In genomic region chr22:49671331-49672012, GRCh38 we compare ENCODE assay signal across 12 cellular contexts.
DNase-seq lines count a peak whose midpoint lies in the region; ATAC-seq, FAIRE-seq and TF ChIP-seq lines count a peak whose summit lies in the region.
"Had no signal": no experiment of that assay in that cellular context is flagged by ENCODE, and none has a peak within 500 bp of the region (broad histone marks: within the 10 kb centered on the region; RNA-seq: fewer than 3 reads in every experiment).

No MANE protein-coding gene starts in this region.

- H3K4me3 ChIP-seq in iPS-15b (ENCODE audit: low read depth, low read length): peak overlapping the region; percentile 47

- H3K9me3 ChIP-seq in iPS-15b (ENCODE audit: control insufficient read depth, insufficient read depth, low read length): no peaks in the 10 kb centered on the region

- peaks cover 22% of the 10 kb centered on the region for H3K4me1 Mint-ChIP-seq in activated CD4-positive, alpha-beta T cell treated with anti-CD3 and anti-CD28 coated beads, Interleukin-2, amount 10 ng/mL, durations not matched to agents 7 days and 5 days
- H3K4me1 Mint-ChIP-seq in activated CD4-positive, alpha-beta memory T cell treated with anti-CD3 and anti-CD28 coated beads for 36 hours (ENCODE audit: low read depth): peaks cover 19% of the 10 kb centered on the region
- peaks cover 20% of the 10 kb centered on the region for H3K4me1 Mint-ChIP-seq in stimulated activated memory B cell treated with anti-CD40 and anti-IgM and Interleukin-4, amounts not matched to agents 10 μg/mL and 1 μg/mL and 100 μg/mL, for 72 hours

- no peak for DNase-seq in activated CD4-positive, alpha-beta T cell treated with anti-CD3 and anti-CD28 coated beads, Interleukin-2, amount 10 ng/mL, durations not matched to agents 7 days and 5 days
- no peak for DNase-seq in activated CD4-positive, alpha-beta T cell treated with anti-CD3 and anti-CD28 coated beads, Interleukin-2, amount 50 U/mL, for 1 hour
- DNase-seq in activated CD4-positive, alpha-beta memory T cell treated with anti-CD3 and anti-CD28 coated beads for 36 hours: peak; percentile 5
- DNase-seq in H54 (ENCODE audit: insufficient read length, low spot score) (no peak), H4 (ENCODE audit: low spot score) (no peak)
- no peak for DNase-seq in stimulated activated CD4-positive, alpha-beta T cell treated with anti-CD3 and anti-CD28 coated beads, Interleukin-12 subunit alpha, Interleukin-12 subunit beta, amount 100 ng/mL, for 4 hours
- DNase-seq: NCI-H510A; stimulated activated CD4-positive, alpha-beta T cell treated with anti-CD3 and anti-CD28 coated beads, Interleukin-15, amount 100 ng/mL, for 24 hours; stimulated activated naive CD4-positive, alpha-beta T cell had no signal

- H3K4me1 ChIP-seq in iPS-15b (ENCODE audit: control insufficient read depth, insufficient read depth, low read length): peaks cover 2% of the 10 kb centered on the region

- POLR2A ChIA-PET in activated CD4-positive, alpha-beta T cell treated with anti-CD3 and anti-CD28 coated beads, Interleukin-2, amount 10 ng/mL, durations not matched to agents 7 days and 5 days (lab: Charles Lee): no interaction called here
- POLR2A ChIA-PET in activated CD4-positive, alpha-beta memory T cell treated with anti-CD3 and anti-CD28 coated beads for 36 hours (lab: Charles Lee): no interaction called here

- peaks cover 30% of the 10 kb centered on the region for H3K27me3 Mint-ChIP-seq in activated CD4-positive, alpha-beta T cell treated with anti-CD3 and anti-CD28 coated beads, Interleukin-2, amount 10 ng/mL, durations not matched to agents 7 days and 5 days
- peaks cover 23% of the 10 kb centered on the region for H3K27me3 Mint-ChIP-seq in activated CD4-positive, alpha-beta memory T cell treated with anti-CD3 and anti-CD28 coated beads for 36 hours
- H3K27me3 Mint-ChIP-seq in stimulated activated memory B cell treated with anti-CD40 and anti-IgM and Interleukin-4, amounts not matched to agents 10 μg/mL and 1 μg/mL and 100 μg/mL, for 72 hours: peaks cover 34% of the 10 kb centered on the region

- CTCF ChIA-PET in activated CD4-positive, alpha-beta T cell treated with anti-CD3 and anti-CD28 coated beads, Interleukin-2, amount 10 ng/mL, durations not matched to agents 7 days and 5 days (lab: Charles Lee): no interaction called here
- CTCF ChIA-PET in activated CD4-positive, alpha-beta memory T cell treated with anti-CD3 and anti-CD28 coated beads for 36 hours (lab: Charles Lee): interaction anchor here (0.7 kb wide), 1 partner anchor 30 kb away, joined by 3 read pairs; no protein-coding TSS in a partner anchor

- H3K9ac ChIP-seq in iPS-15b (ENCODE audit: low read depth, low read length): no peak overlapping the region

- H3K36me3 Mint-ChIP-seq in activated CD4-positive, alpha-beta T cell treated with anti-CD3 and anti-CD28 coated beads, Interleukin-2, amount 10 ng/mL, durations not matched to agents 7 days and 5 days (ENCODE audit: low read depth): peaks cover 3% of the 10 kb centered on the region
- peaks cover 2% of the 10 kb centered on the region for H3K36me3 Mint-ChIP-seq in activated CD4-positive, alpha-beta memory T cell treated with anti-CD3 and anti-CD28 coated beads for 36 hours
- H3K36me3 Mint-ChIP-seq in stimulated activated memory B cell treated with anti-CD40 and anti-IgM and Interleukin-4, amounts not matched to agents 10 μg/mL and 1 μg/mL and 100 μg/mL, for 72 hours: no peaks in the 10 kb centered on the region

- intact Hi-C loops in activated CD4-positive, alpha-beta memory T cell treated with anti-CD3 and anti-CD28 coated beads for 36 hours (cut with micrococcal nuclease): no loop called here

- peaks cover 6% of the 10 kb centered on the region for H3K9me3 Mint-ChIP-seq in activated CD4-positive, alpha-beta T cell treated with anti-CD3 and anti-CD28 coated beads, Interleukin-2, amount 10 ng/mL, durations not matched to agents 7 days and 5 days
- peaks cover 3% of the 10 kb centered on the region for H3K9me3 Mint-ChIP-seq in activated CD4-positive, alpha-beta memory T cell treated with anti-CD3 and anti-CD28 coated beads for 36 hours
- no peaks in the 10 kb centered on the region for H3K9me3 Mint-ChIP-seq in stimulated activated memory B cell treated with anti-CD40 and anti-IgM and Interleukin-4, amounts not matched to agents 10 μg/mL and 1 μg/mL and 100 μg/mL, for 72 hours

- no peaks in the 10 kb centered on the region for H3K36me3 ChIP-seq in iPS-15b (ENCODE audit: control insufficient read depth, insufficient read depth, low read length)

- no peak for ATAC-seq in stimulated activated memory B cell treated with anti-CD40 and anti-IgM and Interleukin-4, amounts not matched to agents 10 μg/mL and 1 μg/mL and 100 μg/mL, for 72 hours
- ATAC-seq: esophagus mucosa had no signal

- TF ChIP-seq POLR2A in H54 (IDR thresholded peaks at IDR 0.05; ENCODE audit: low read depth, low read length): no peak

- FAIRE-seq in H54 (lab: Jason Lieb, UNC): no peak

- H3K27me3 ChIP-seq in iPS-15b (ENCODE audit: control insufficient read depth, insufficient read depth, low read length): peaks cover 46% of the 10 kb centered on the region

- H3K4me3 Mint-ChIP-seq in activated CD4-positive, alpha-beta T cell treated with anti-CD3 and anti-CD28 coated beads, Interleukin-2, amount 10 ng/mL, durations not matched to agents 7 days and 5 days: peak overlapping the region; percentile 33
- peak overlapping the region; percentile 53 for H3K4me3 Mint-ChIP-seq in activated CD4-positive, alpha-beta memory T cell treated with anti-CD3 and anti-CD28 coated beads for 36 hours
- peak overlapping the region; percentile 69 for H3K4me3 Mint-ChIP-seq in stimulated activated memory B cell treated with anti-CD40 and anti-IgM and Interleukin-4, amounts not matched to agents 10 μg/mL and 1 μg/mL and 100 μg/mL, for 72 hours

- peak overlapping the region; percentile 60 for H3K27ac Mint-ChIP-seq in activated CD4-positive, alpha-beta T cell treated with anti-CD3 and anti-CD28 coated beads, Interleukin-2, amount 10 ng/mL, durations not matched to agents 7 days and 5 days
- no peak overlapping the region for H3K27ac Mint-ChIP-seq in activated CD4-positive, alpha-beta memory T cell treated with anti-CD3 and anti-CD28 coated beads for 36 hours
- H3K27ac Mint-ChIP-seq in stimulated activated memory B cell treated with anti-CD40 and anti-IgM and Interleukin-4, amounts not matched to agents 10 μg/mL and 1 μg/mL and 100 μg/mL, for 72 hours: no peak overlapping the region
